Comparison of ENCODE assay signal across 8 cellular contexts in genomic region chr1:121116522-121117297, GRCh38.
DNase-seq lines count a peak whose midpoint lies in the region; ATAC-seq, FAIRE-seq and TF ChIP-seq lines count a peak whose summit lies in the region.
"Not testable (repeated sequence)": the region's sequence is repeated elsewhere in the genome, so short reads cannot be mapped to it uniquely, and the experiment has no call there.

No MANE protein-coding gene starts in this region.

- not testable (repeated sequence) for TF ChIP-seq EP300 in upper lobe of left lung (IDR thresholded peaks at IDR 0.05)

- not testable (repeated sequence) for H3K4me1 ChIP-seq in endothelial cell of umbilical vein (ENCODE audit: control insufficient read depth, extremely low read depth, insufficient read depth, low read length); lower lobe of right lung; gastrocnemius medialis; upper lobe of left lung

- not testable (repeated sequence) for TF ChIP-seq POLR2A in endothelial cell of umbilical vein (IDR thresholded peaks at IDR 0.05; ENCODE audit: low read depth, low read length); gastrocnemius medialis (IDR thresholded peaks at IDR 0.05); upper lobe of left lung (IDR thresholded peaks at IDR 0.05)

- TSS peak; percentile 63 for BruUV-seq in endothelial cell of umbilical vein (replicated peaks; lab: Mats Ljungman, UMichigan)

- not testable (repeated sequence) for H3K4me2 ChIP-seq in endothelial cell of umbilical vein (ENCODE audit: insufficient read depth, low read length)

- peak overlapping the region; percentile 37 for H3K4me3 ChIP-seq in astrocyte of the cerebellum (ENCODE audit: low read depth, low read length)
- peak overlapping the region in 1 of 3 experiments; percentile 28 for H3K4me3 ChIP-seq in endothelial cell of umbilical vein (replicated peaks in 1 of 3; ENCODE audit: insufficient read depth in 1 of 3, low read depth in 1 of 3, low read length in 3 of 3)
- peak overlapping the region; percentile 42 for H3K4me3 ChIP-seq in lower lobe of right lung
- H3K4me3 ChIP-seq in gastrocnemius medialis, result peak overlapping the region; percentile 43 to 50 (median 47)
- H3K4me3 ChIP-seq in upper lobe of left lung, result peak overlapping the region in 3 of 4 donors; percentile 39 to 48 (median 44)

- POLR2A ChIA-PET in endothelial cell of umbilical vein (lab: Charles Lee), result not testable (repeated sequence)

- in situ Hi-C loops in astrocyte of the cerebellum (cut with HindIII; ENCODE audit: low sequenced_read_pairs); gastrocnemius medialis (cut with MboI; ENCODE audit: low sequenced_read_pairs in 4 of 4): not testable (repeated sequence)

- H3K79me2 ChIP-seq in endothelial cell of umbilical vein (ENCODE audit: control insufficient read depth, insufficient read depth, low read length), result not testable (repeated sequence)

- ATAC-seq in Right ventricle myocardium superior (ENCODE audit: poor library complexity), result peak; percentile 27
- ATAC-seq in lower lobe of right lung, result peak; percentile 59 to 76
- ATAC-seq in gastrocnemius medialis, result peak in 1 of 2 donors; percentile 23
- peak; percentile 32 to 77 for ATAC-seq in upper lobe of left lung (ENCODE audit: low FRiP score in 2 of 2)

- H4K20me1 ChIP-seq in endothelial cell of umbilical vein (replicated peaks; ENCODE audit: control insufficient read depth, extremely low read depth, insufficient read depth, low read length), result not testable (repeated sequence)

- H3K27ac ChIP-seq in endothelial cell of umbilical vein (ENCODE audit: insufficient read depth, low read depth, low read length); lower lobe of right lung; gastrocnemius medialis: not testable (repeated sequence)
- peak overlapping the region in 2 of 4 donors; percentile 40 to 43 for H3K27ac ChIP-seq in upper lobe of left lung

- dilution Hi-C loops in endothelial cell of umbilical vein (cut with MboI; ENCODE audit: extremely low pct_ligation_motif_present, low sequenced_read_pairs), result not testable (repeated sequence)

- H3K9me3 ChIP-seq in endothelial cell of umbilical vein (replicated peaks; ENCODE audit: control insufficient read depth, insufficient read depth, low read length); lower lobe of right lung; gastrocnemius medialis; upper lobe of left lung: not testable (repeated sequence)

- not testable (repeated sequence) for H3K36me3 ChIP-seq in endothelial cell of umbilical vein (ENCODE audit: control insufficient read depth in 2 of 2, extremely low read depth in 1 of 2, insufficient read depth in 2 of 2, low read length in 2 of 2); lower lobe of right lung; gastrocnemius medialis; upper lobe of left lung

- WGBS in upper lobe of left lung, 2 donors, result 60 to 71% methylated on average over 2 to 20 of the region's 44 CpGs

- H3K9ac ChIP-seq in endothelial cell of umbilical vein (replicated peaks; ENCODE audit: extremely low read depth, insufficient read depth, low read length), result not testable (repeated sequence)

- not testable (repeated sequence) for H3K9me1 ChIP-seq in endothelial cell of umbilical vein (replicated peaks; ENCODE audit: control insufficient read depth, extremely low read depth, insufficient read depth, low read length)

- not testable (repeated sequence) for FAIRE-seq in endothelial cell of umbilical vein (lab: Jason Lieb, UNC)

- not testable (repeated sequence) for H2AFZ ChIP-seq in endothelial cell of umbilical vein (ENCODE audit: low read depth, low read length)

- DNase-seq in ELR (ENCODE audit: low read depth), result peak; percentile 25
- DNase-seq in RPMI7951 (ENCODE audit: low read depth), result peak; percentile 23
- not testable (repeated sequence) for DNase-seq in astrocyte of the cerebellum (ENCODE audit: low read depth); Right ventricle myocardium superior; lower lobe of right lung; gastrocnemius medialis
- DNase-seq in endothelial cell of umbilical vein (ENCODE audit: low read depth, low spot score), result peak; percentile 31
- DNase-seq in upper lobe of left lung, result peak in 1 of 2 donors; percentile 36

- not testable (repeated sequence) for H3K27me3 ChIP-seq in endothelial cell of umbilical vein (ENCODE audit: control insufficient read depth in 2 of 2, insufficient read depth in 2 of 2, low read length in 2 of 2); lower lobe of right lung (ENCODE audit: low read depth); gastrocnemius medialis; upper lobe of left lung

- CTCF ChIA-PET in endothelial cell of umbilical vein (lab: Charles Lee), result not testable (repeated sequence)

- TF ChIP-seq CTCF in astrocyte of the cerebellum (IDR thresholded peaks at IDR 0.05; ENCODE audit: low read depth, low read length, missing control alignments); endothelial cell of umbilical vein (IDR thresholded peaks at IDR 0.05; ENCODE audit: extremely low read depth in 1 of 2, insufficient read depth in 1 of 2, low read depth in 1 of 2, low read length in 2 of 2); lower lobe of right lung (IDR thresholded peaks at IDR 0.05); gastrocnemius medialis (IDR thresholded peaks at IDR 0.05 in 4 of 5, conservative IDR thresholded peaks at IDR 0.05 in 1 of 5); upper lobe of left lung (IDR thresholded peaks at IDR 0.05): not testable (repeated sequence)

- intact Hi-C loops in endothelial cell of umbilical vein (cut with micrococcal nuclease); Right ventricle myocardium superior (cut with DNase I); lower lobe of right lung (cut with DNase I); gastrocnemius medialis (cut with DNase I; ENCODE audit: low total_unique reads): not testable (repeated sequence)
